Comparison of ENCODE assay signal across 22 cellular contexts in the genomic region with DNA sequence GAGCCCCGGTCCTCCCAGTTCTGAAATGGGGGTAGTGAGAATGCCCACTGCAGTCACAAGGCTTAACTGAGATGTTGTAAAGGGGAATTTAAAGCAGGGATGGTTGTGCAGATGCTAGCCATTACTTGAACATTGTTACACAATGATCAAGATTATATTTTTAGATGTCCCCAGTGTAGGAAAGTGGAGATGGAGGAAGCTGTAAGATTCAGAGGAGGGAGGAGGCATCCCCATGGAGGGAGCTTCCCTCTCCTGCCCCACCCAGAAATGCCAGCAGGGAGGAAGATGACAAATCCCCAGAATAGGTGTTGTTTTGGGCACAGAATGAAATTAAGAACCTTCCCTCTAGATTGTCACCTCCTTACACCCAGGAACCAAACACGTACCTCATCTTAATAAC. TPM values are rescaled to one million over a fixed set of nuclear protein-coding genes. Genes with fewer than 3 reads are reported as not detected.
"Had no signal": no experiment of that assay in that cellular context is flagged by ENCODE, and none has a peak within 500 bp of the region (broad histone marks: within the 10 kb centered on the region; RNA-seq: fewer than 3 reads in every experiment).

No MANE protein-coding gene starts in this region.

- H3K27me3 ChIP-seq: brain microvascular endothelial cell, left lung, ovary, right atrium auricular region, upper lobe of right lung had no signal

- H3K9me3 ChIP-seq: ovary, prostate gland, right atrium auricular region, upper lobe of right lung had no signal

- H3K4me1 ChIP-seq: prostate gland, right atrium auricular region, upper lobe of right lung had no signal

- H3K4me3 Mint-ChIP-seq: activated naive CD8-positive, alpha-beta T cell; activated T-cell treated with anti-CD3 and anti-CD28 coated beads, Interleukin-2, amount 50 U/mL, for 24 hours; activated T-helper 17 cell treated with anti-CD3 and anti-CD28 coated beads, Interleukin-2, amount 50 U/mL, for 72 hours; effector memory CD8-positive, alpha-beta T cell; mesothelial cell of epicardium; natural killer cell treated with Interleukin-12 subunit alpha and Interleukin-12 subunit beta and Interleukin-15 and Interleukin-18, amount 100 ng/mL, for 72 hours; WTC11 had no signal

- H3K4me3 ChIP-seq: left lung, ovary, prostate gland, right atrium auricular region, upper lobe of right lung had no signal

- H3K36me3 ChIP-seq: ovary, prostate gland had no signal

- H3K27ac Mint-ChIP-seq: activated naive CD8-positive, alpha-beta T cell; activated T-cell treated with anti-CD3 and anti-CD28 coated beads, Interleukin-2, amount 50 U/mL, for 24 hours; activated T-helper 17 cell treated with anti-CD3 and anti-CD28 coated beads, Interleukin-2, amount 50 U/mL, for 72 hours; effector memory CD8-positive, alpha-beta T cell; mesothelial cell of epicardium; natural killer cell treated with Interleukin-12 subunit alpha and Interleukin-12 subunit beta and Interleukin-15 and Interleukin-18, amount 100 ng/mL, for 72 hours; WTC11 had no signal

- H3K9me3 Mint-ChIP-seq: activated T-cell treated with anti-CD3 and anti-CD28 coated beads, Interleukin-2, amount 50 U/mL, for 24 hours; activated T-helper 17 cell treated with anti-CD3 and anti-CD28 coated beads, Interleukin-2, amount 50 U/mL, for 72 hours; effector memory CD8-positive, alpha-beta T cell; mesothelial cell of epicardium; natural killer cell treated with Interleukin-12 subunit alpha and Interleukin-12 subunit beta and Interleukin-15 and Interleukin-18, amount 100 ng/mL, for 72 hours had no signal

- ATAC-seq: activated T-helper 17 cell treated with anti-CD3 and anti-CD28 coated beads, Interleukin-2, amount 50 U/mL, for 72 hours; effector memory CD8-positive, alpha-beta T cell; esophagus mucosa; left lung; natural killer cell treated with Interleukin-12 subunit alpha and Interleukin-12 subunit beta and Interleukin-15 and Interleukin-18, amount 100 ng/mL, for 72 hours; upper lobe of right lung; WTC11 had no signal

- DNase-seq: activated CD8-positive, alpha-beta memory T cell treated with anti-CD3 and anti-CD28 coated beads for 24 hours; activated CD8-positive, alpha-beta memory T cell treated with anti-CD3 and anti-CD28 coated beads, Interleukin-2, amount 50 U/mL, for 4 hours; activated T-cell treated with anti-CD3 and anti-CD28 coated beads, Interleukin-2, amount 50 U/mL, for 24 hours; brain microvascular endothelial cell; effector memory CD8-positive, alpha-beta T cell; left lung; ovary; stimulated activated CD4-positive, alpha-beta T cell treated with anti-CD3 and anti-CD28 coated beads, Interleukin-4, amount 100 ng/mL, for 24 hours; stimulated activated naive CD4-positive, alpha-beta T cell treated with Interleukin-2 at 50 U/mL for 16 hours; T-helper 9 cell; upper lobe of right lung had no signal

- H3K27me3 Mint-ChIP-seq: activated naive CD8-positive, alpha-beta T cell; activated T-cell treated with anti-CD3 and anti-CD28 coated beads, Interleukin-2, amount 50 U/mL, for 24 hours; activated T-helper 17 cell treated with anti-CD3 and anti-CD28 coated beads, Interleukin-2, amount 50 U/mL, for 72 hours; effector memory CD8-positive, alpha-beta T cell; natural killer cell treated with Interleukin-12 subunit alpha and Interleukin-12 subunit beta and Interleukin-15 and Interleukin-18, amount 100 ng/mL, for 72 hours had no signal

- FAIRE-seq: colon, endothelial cell of umbilical vein had no signal

- H3K4me1 Mint-ChIP-seq: activated T-helper 17 cell treated with anti-CD3 and anti-CD28 coated beads, Interleukin-2, amount 50 U/mL, for 72 hours; mesothelial cell of epicardium had no signal

- H3K27ac ChIP-seq: brain microvascular endothelial cell, left lung, ovary, prostate gland, right atrium auricular region, upper lobe of right lung had no signal

RNA-seq across cellular contexts. Expression of a gene that starts 46.1 kb away (rescaled TPM):
- total RNA-seq: kidney epithelial cell had no signal
